ENCODE assay signal across 11 cellular contexts in genomic region chr20:3237011-3237957, GRCh38. TPM values are rescaled to one million over a fixed set of nuclear protein-coding genes. Genes with fewer than 3 reads are reported as not detected.
DNase-seq lines count a peak whose midpoint lies in the region; ATAC-seq, FAIRE-seq and TF ChIP-seq lines count a peak whose summit lies in the region.
"Had no signal": no experiment of that assay in that cellular context is flagged by ENCODE, and none has a peak within 500 bp of the region (broad histone marks: within the 10 kb centered on the region; RNA-seq: fewer than 3 reads in every experiment).

No MANE protein-coding gene starts in this region.

- POLR2A ChIA-PET in A549 (lab: Yijun Ruan, JAX) = interaction anchor here (1.3 kb wide), 1 partner anchor 28 kb away, joined by 3 read pairs; the partner anchor contains the start of gene ITPA

- peak overlapping the region; percentile 79 for H3K4me3 Mint-ChIP-seq in GM23338
- H3K4me3 Mint-ChIP-seq in activated naive CD8-positive, alpha-beta T cell = peak overlapping the region; percentile 67

- H3K4me2 ChIP-seq in A549 (peak overlapping the region; percentile 90; the same call in 1 of the 3 replicates), GM23338 (peak overlapping the region; percentile 96), keratinocyte (ENCODE audit: control insufficient read depth, extremely low read depth, insufficient read depth, low read depth, low read length) (peak overlapping the region; percentile 87), smooth muscle cell (no peak overlapping the region)

- ATAC-seq in A549 (no peak), GM23338 (no peak), HG02610 (IDR thresholded peaks at IDR 0.05; ENCODE audit: unreplicated experiment) (no peak), GM21381 (IDR thresholded peaks at IDR 0.05; ENCODE audit: unreplicated experiment) (no peak)

- FAIRE-seq in A549 (lab: Jason Lieb, UNC) (no peak), keratinocyte (lab: Jason Lieb, UNC) (no peak)
- FAIRE-seq: D721Med had no signal

- dilution Hi-C loops in keratinocyte (cut with MboI; ENCODE audit: extremely low pct_ligation_motif_present, low sequenced_read_pairs) = no loop called here

- H3K4me1 ChIP-seq in A549 (peaks cover 36% of the 10 kb centered on the region), GM23338 (ENCODE audit: insufficient read depth) (no peaks in the 10 kb centered on the region; the same call in 1 of the 2 replicates), keratinocyte (ENCODE audit: control insufficient read depth, extremely low read depth, insufficient read depth, low read length) (peaks cover 25% of the 10 kb centered on the region), smooth muscle cell (ENCODE audit: low read depth) (peaks cover 6% of the 10 kb centered on the region)

- CTCF ChIA-PET in A549 (lab: Yijun Ruan, JAX) = interaction anchor here (1.0 to 1.8 kb wide), 7 partner anchors 12 to 40 kb away, joined by 3 to 8 read pairs (median 3); no protein-coding TSS in a partner anchor

- H3K9ac ChIP-seq in keratinocyte (ENCODE audit: control insufficient read depth, extremely low read depth, insufficient read depth, low read length) (no peak overlapping the region), smooth muscle cell (ENCODE audit: low read depth) (no peak overlapping the region)

- in situ Hi-C loops in GM13977 (cut with MboI; ENCODE audit: low pct_unique_long_range_greater_than_20kb, low sequenced_read_pairs, unreplicated experiment) = no loop called here

- no peaks in the 10 kb centered on the region; the same call in 1 of the 2 replicates for H4K20me1 ChIP-seq in GM23338 (replicated peaks; ENCODE audit: insufficient read depth)
- H4K20me1 ChIP-seq in keratinocyte (ENCODE audit: control insufficient read depth, extremely low read depth, insufficient read depth, low read length) = peaks cover 8% of the 10 kb centered on the region
- H4K20me1 ChIP-seq in smooth muscle cell (ENCODE audit: low read depth) = no peaks in the 10 kb centered on the region

- peak overlapping the region in 1 of 2 experiments; percentile 24; a peak in 2 of 6 replicates for H3K27ac ChIP-seq in A549
- no peak overlapping the region for H3K27ac ChIP-seq in GM23338 (ENCODE audit: low read depth)
- no peak overlapping the region for H3K27ac ChIP-seq in keratinocyte (ENCODE audit: control insufficient read depth, insufficient read depth, low read length)
- no peak overlapping the region for H3K27ac ChIP-seq in smooth muscle cell (ENCODE audit: low read depth)
- H3K27ac ChIP-seq: upper lobe of right lung, WERI-Rb-1 had no signal

- H3K27me3 ChIP-seq in GM23338 (ENCODE audit: insufficient read depth) (peaks cover 46% of the 10 kb centered on the region), keratinocyte (ENCODE audit: control insufficient read depth, extremely low read depth, insufficient read depth, low read length) (no peaks in the 10 kb centered on the region), smooth muscle cell (ENCODE audit: low read depth) (peaks cover 47% of the 10 kb centered on the region)

- DNase-seq in A549 (ENCODE audit: low read depth in 1 of 2, low spot score in 1 of 2) (no peak), GM23338 (ENCODE audit: low spot score) (no peak), keratinocyte (ENCODE audit: low read depth, low spot score) (no peak), smooth muscle cell (lab: John Stamatoyannopoulos, UW; ENCODE audit: unreplicated experiment) (no peak), GM13977 (ENCODE audit: low spot score) (no peak)
- DNase-seq: upper lobe of right lung, WERI-Rb-1 had no signal

- TF ChIP-seq CTCF in A549 (IDR thresholded peaks at IDR 0.05) (no peak), GM23338 (conservative IDR thresholded peaks at IDR 0.05; ENCODE audit: low read depth in 2 of 2) (no peak), keratinocyte (optimal IDR thresholded peaks at IDR 0.05 in 1 of 3, IDR thresholded peaks at IDR 0.05 in 1 of 3, conservative IDR thresholded peaks at IDR 0.05 in 1 of 3; ENCODE audit: extremely low read depth in 1 of 3, insufficient read depth in 2 of 3, low read length in 3 of 3) (no peak), smooth muscle cell (IDR thresholded peaks at IDR 0.05; ENCODE audit: borderline replicate concordance, insufficient read depth, poor library complexity, severe bottlenecking) (no peak), GM13977 (IDR thresholded peaks at IDR 0.05; ENCODE audit: extremely low read depth, insufficient read depth, missing control alignments) (no peak)

- no peak overlapping the region for H3K27ac Mint-ChIP-seq in GM23338
- no peak overlapping the region for H3K27ac Mint-ChIP-seq in activated naive CD8-positive, alpha-beta T cell

- peaks cover 2% of the 10 kb centered on the region for H3K9me1 ChIP-seq in keratinocyte (ENCODE audit: control insufficient read depth, extremely low read depth, insufficient read depth, low read length)

- no peaks in the 10 kb centered on the region for H3K9me2 ChIP-seq in GM23338 (ENCODE audit: insufficient read depth)

- H2AFZ ChIP-seq in GM23338 (peak overlapping the region; percentile 96), keratinocyte (ENCODE audit: control insufficient read depth, low read length) (no peak overlapping the region), smooth muscle cell (ENCODE audit: low read depth) (no peak overlapping the region)

- peaks cover 19% of the 10 kb centered on the region for H3K4me1 Mint-ChIP-seq in GM23338
- peaks cover 14% of the 10 kb centered on the region for H3K4me1 Mint-ChIP-seq in activated naive CD8-positive, alpha-beta T cell (ENCODE audit: low read depth)

- H3K36me3 ChIP-seq in GM23338 (ENCODE audit: insufficient read depth) (no peaks in the 10 kb centered on the region), keratinocyte (ENCODE audit: control insufficient read depth in 2 of 2, extremely low read depth in 1 of 2, insufficient read depth in 2 of 2, low read length in 2 of 2) (peaks cover 2 to 5% of the 10 kb centered on the region in 2 experiments), smooth muscle cell (ENCODE audit: low read depth) (no peaks in the 10 kb centered on the region)
- H3K36me3 ChIP-seq: upper lobe of right lung, WERI-Rb-1 had no signal

- peaks cover 10% of the 10 kb centered on the region; the same call in 2 of the 3 replicates for H3K36me3 Mint-ChIP-seq in GM23338 (ENCODE audit: low read depth)
- H3K36me3 Mint-ChIP-seq in activated naive CD8-positive, alpha-beta T cell = no peaks in the 10 kb centered on the region

- H3K79me2 ChIP-seq in GM23338 (replicated peaks; ENCODE audit: insufficient read depth) (no peaks in the 10 kb centered on the region), keratinocyte (ENCODE audit: control insufficient read depth, insufficient read depth, low read length) (no peaks in the 10 kb centered on the region), smooth muscle cell (ENCODE audit: low read depth) (no peaks in the 10 kb centered on the region)

- H3K9me3 Mint-ChIP-seq in GM23338 = no peaks in the 10 kb centered on the region
- H3K9me3 Mint-ChIP-seq in activated naive CD8-positive, alpha-beta T cell (ENCODE audit: low read depth) = no peaks in the 10 kb centered on the region

- TF ChIP-seq EP300 in A549 (IDR thresholded peaks at IDR 0.05) = no peak

- H3K4me3 ChIP-seq in A549 (no peak overlapping the region), GM23338 (peak overlapping the region; percentile 96), keratinocyte (ENCODE audit: control insufficient read depth in 2 of 3, extremely low read depth in 1 of 3, insufficient read depth in 2 of 3, low read depth in 1 of 3, low read length in 3 of 3) (peak overlapping the region in 1 of 3 experiments; percentile 66), smooth muscle cell (no peak overlapping the region)

- no peak for TF ChIP-seq RAD21 in A549 (conservative IDR thresholded peaks at IDR 0.05 in 1 of 2, IDR thresholded peaks at IDR 0.05 in 1 of 2)

- TF ChIP-seq POLR2A in A549 (IDR thresholded peaks at IDR 0.05; ENCODE audit: low read length) = no peak

- 0 out of 2 replicates have a peak, but pooled peaks cover 6% of the 10 kb centered on the region for H3F3A ChIP-seq in GM23338 (replicated peaks; ENCODE audit: low read depth)
- H3F3A ChIP-seq in smooth muscle cell (ENCODE audit: low read depth) = no peaks in the 10 kb centered on the region

- H3K9me3 ChIP-seq in A549 (no peaks in the 10 kb centered on the region), keratinocyte (ENCODE audit: control insufficient read depth, low read depth, low read length) (no peaks in the 10 kb centered on the region), smooth muscle cell (replicated peaks; ENCODE audit: low read depth) (no peaks in the 10 kb centered on the region)
- H3K9me3 ChIP-seq: upper lobe of right lung had no signal

- H3K27me3 Mint-ChIP-seq in GM23338 (ENCODE audit: insufficient read depth, low read depth, poor library complexity) = peaks cover 55% of the 10 kb centered on the region
- peaks cover 22% of the 10 kb centered on the region for H3K27me3 Mint-ChIP-seq in activated naive CD8-positive, alpha-beta T cell

- 86% methylated on average over 25 of the region's 25 CpGs for WGBS in A549 (ENCODE audit: missing lambda C conversion rate)
- 68% methylated on average over 24 of the region's 25 CpGs for WGBS in smooth muscle cell (ENCODE audit: low lambda C conversion rate)

RNA-seq across cellular contexts. Expression of gene SLC4A11, which starts 1.7 kb away (rescaled TPM):
- polyA plus RNA-seq in A549 (2011; rRNA removed) = 2.0 and 3.6 TPM in 2 replicates
- 2.9 and 3.7 TPM in 2 replicates for polyA plus RNA-seq in A549 (2012; cell fraction: cytosol; rRNA removed)
- polyA plus RNA-seq in A549 (2012; cell fraction: nucleus; rRNA removed) = 24.4 and 29.9 TPM in 2 replicates
- polyA plus RNA-seq in A549 (2017; fragmentation: RNase III; extraction: RNeasy Plus Mini Kit Qiagen cat#74134 plus additional on column Dnase treatment) = 6.5 to 14.0 TPM (median 10.7 TPM) in 3 replicates
- polyA minus RNA-seq in A549 (2011; rRNA and poly(A)+ RNA removed) = 2.7 and 3.6 TPM in 2 replicates
- 12.1 and 17.1 TPM in 2 replicates for total RNA-seq in GM23338 (2014; rRNA removed; shearing (Covaris generic))
- 10.8 and 14.8 TPM in 2 replicates for polyA plus RNA-seq in GM23338 (2016; fragmentation: Nextera tagmentation; extraction: Ambion mirVana)
- polyA plus RNA-seq in keratinocyte = 3.9 to 5.0 TPM (median 4.7 TPM) in 3 replicates
- 2.8 TPM for polyA plus RNA-seq in keratinocyte (2011; ENCODE audit: low read depth)
- 2.0 and 3.4 TPM in 2 replicates for polyA plus RNA-seq in keratinocyte (2011; cell fraction: cytosol; rRNA removed)
- polyA plus RNA-seq in keratinocyte (2011; cell fraction: nucleus; rRNA removed) = 20.3 and 29.5 TPM in 2 replicates
- polyA plus RNA-seq in keratinocyte (2012; ENCODE audit: low replicate concordance) = 6.1 and 9.9 TPM in 2 replicates
- polyA minus RNA-seq in keratinocyte = 4.7 to 15.9 TPM (median 7.4 TPM) in 3 replicates
- 5.6 TPM for polyA minus RNA-seq in keratinocyte (2011; cell fraction: cytosol; rRNA and poly(A)+ RNA removed)
- polyA minus RNA-seq in keratinocyte (2011; cell fraction: nucleus; rRNA and poly(A)+ RNA removed) = 10.9 and 15.8 TPM in 2 replicates
- total RNA-seq in smooth muscle cell = 0.27 and 0.45 TPM in 2 replicates
- polyA plus RNA-seq in smooth muscle cell = 1.5 and 3.4 TPM in 2 replicates

RNA-seq across cellular contexts. Expression of gene ITPA, which starts 28.0 kb away (rescaled TPM):
- polyA plus RNA-seq in A549 (2011; rRNA removed) (54.0 and 55.9 TPM in 2 replicates), A549 (2017; fragmentation: RNase III; extraction: RNeasy Plus Mini Kit Qiagen cat#74134 plus additional on column Dnase treatment) (102 to 106 TPM (median 103 TPM) in 3 replicates), GM23338 (2016; fragmentation: Nextera tagmentation; extraction: Ambion mirVana) (81.7 and 86.6 TPM in 2 replicates), keratinocyte (40.5 to 45.4 TPM (median 44.9 TPM) in 3 replicates), smooth muscle cell (51.6 and 55.8 TPM in 2 replicates)
- polyA plus RNA-seq in A549 (2012; cell fraction: cytosol; rRNA removed) = 89.4 and 109 TPM in 2 replicates
- 138 and 142 TPM in 2 replicates for polyA plus RNA-seq in A549 (2012; cell fraction: nucleus; rRNA removed)
- 17.0 and 24.3 TPM in 2 replicates for polyA minus RNA-seq in A549 (2011; rRNA and poly(A)+ RNA removed)
- total RNA-seq in GM23338 (2014; rRNA removed; shearing (Covaris generic)) = 45.3 and 57.5 TPM in 2 replicates
- polyA plus RNA-seq in keratinocyte (2011; ENCODE audit: low read depth) = 21.5 TPM
- 26.9 and 40.0 TPM in 2 replicates for polyA plus RNA-seq in keratinocyte (2011; cell fraction: cytosol; rRNA removed)
- polyA plus RNA-seq in keratinocyte (2011; cell fraction: nucleus; rRNA removed) = 36.4 and 46.9 TPM in 2 replicates
- 43.4 and 61.8 TPM in 2 replicates for polyA plus RNA-seq in keratinocyte (2012; ENCODE audit: low replicate concordance)
- 10.4 to 16.6 TPM (median 11.3 TPM) in 3 replicates for polyA minus RNA-seq in keratinocyte
- 41.8 TPM for polyA minus RNA-seq in keratinocyte (2011; cell fraction: cytosol; rRNA and poly(A)+ RNA removed)
- 10.3 and 11.9 TPM in 2 replicates for polyA minus RNA-seq in keratinocyte (2011; cell fraction: nucleus; rRNA and poly(A)+ RNA removed)
- total RNA-seq in smooth muscle cell = 18.9 and 20.4 TPM in 2 replicates

RNA-seq across cellular contexts. Expression of gene DDRGK1, which starts 32.8 kb away (rescaled TPM):
- polyA plus RNA-seq in A549 (2011; rRNA removed) (54.2 and 87.4 TPM in 2 replicates), A549 (2017; fragmentation: RNase III; extraction: RNeasy Plus Mini Kit Qiagen cat#74134 plus additional on column Dnase treatment) (104 to 123 TPM (median 120 TPM) in 3 replicates), GM23338 (2016; fragmentation: Nextera tagmentation; extraction: Ambion mirVana) (35.7 and 45.5 TPM in 2 replicates), keratinocyte (31.0 to 41.5 TPM (median 32.2 TPM) in 3 replicates), smooth muscle cell (48.0 and 66.6 TPM in 2 replicates)
- 69.7 and 89.1 TPM in 2 replicates for polyA plus RNA-seq in A549 (2012; cell fraction: cytosol; rRNA removed)
- polyA plus RNA-seq in A549 (2012; cell fraction: nucleus; rRNA removed) = 63.4 and 63.6 TPM in 2 replicates
- 26.4 and 30.7 TPM in 2 replicates for polyA minus RNA-seq in A549 (2011; rRNA and poly(A)+ RNA removed)
- 34.8 and 44.0 TPM in 2 replicates for total RNA-seq in GM23338 (2014; rRNA removed; shearing (Covaris generic))
- 32.9 TPM for polyA plus RNA-seq in keratinocyte (2011; ENCODE audit: low read depth)
- polyA plus RNA-seq in keratinocyte (2011; cell fraction: cytosol; rRNA removed) = 18.3 and 36.2 TPM in 2 replicates
- 70.9 and 83.6 TPM in 2 replicates for polyA plus RNA-seq in keratinocyte (2011; cell fraction: nucleus; rRNA removed)
- polyA plus RNA-seq in keratinocyte (2012; ENCODE audit: low replicate concordance) = 47.3 and 60.4 TPM in 2 replicates
- polyA minus RNA-seq in keratinocyte = 13.8 to 15.7 TPM (median 13.9 TPM) in 3 replicates
- 28.0 TPM for polyA minus RNA-seq in keratinocyte (2011; cell fraction: cytosol; rRNA and poly(A)+ RNA removed)
- 15.5 and 18.5 TPM in 2 replicates for polyA minus RNA-seq in keratinocyte (2011; cell fraction: nucleus; rRNA and poly(A)+ RNA removed)
- 20.4 and 55.4 TPM in 2 replicates for total RNA-seq in smooth muscle cell
